ENCODE assay signal across 17 cellular contexts in genomic region chr6:17835784-17836183, GRCh38.
"Had no signal": no experiment of that assay in that cellular context is flagged by ENCODE, and none has a peak within 500 bp of the region (broad histone marks: within the 10 kb centered on the region; RNA-seq: fewer than 3 reads in every experiment).

No MANE protein-coding gene starts in this region.

- ATAC-seq: effector memory CD8-positive, alpha-beta T cell; left ventricle myocardium superior; naive thymus-derived CD8-positive, alpha-beta T cell; stimulated activated effector memory CD8-positive, alpha-beta T cell treated with anti-CD3 and anti-CD28 coated beads, Interleukin-12 subunit alpha, Interleukin-12 subunit beta, amount 100 ng/mL, for 72 hours; stimulated activated naive CD8-positive, alpha-beta T cell treated with anti-CD3 and anti-CD28 coated beads, Interleukin-15, Interleukin-2, amounts not matched to agents 100 U/mL and 50 U/mL, for 24 hours had no signal

- DNase-seq: effector memory CD8-positive, alpha-beta T cell; erythroblast; immature natural killer cell; left ventricle myocardium superior; mesendoderm; naive thymus-derived CD8-positive, alpha-beta T cell; sigmoid colon; stimulated activated CD4-positive, alpha-beta T cell treated with anti-CD3 and anti-CD28 coated beads, Interleukin-4, amount 100 ng/mL, for 1 hour; stimulated activated CD8-positive, alpha-beta memory T cell treated with anti-CD3 and anti-CD28 coated beads, Interleukin-4, amount 100 ng/mL, for 48 hours; stimulated activated naive CD8-positive, alpha-beta T cell treated with anti-CD3 and anti-CD28 coated beads, Interleukin-15, Interleukin-2, amounts not matched to agents 100 U/mL and 50 U/mL, for 24 hours; tibial artery had no signal

- H3K4me1 ChIP-seq: tibial artery had no signal

- H3K4me3 ChIP-seq: lung, right atrium auricular region, sigmoid colon, suprapubic skin, tibial artery had no signal

- H3K27me3 ChIP-seq: foreskin keratinocyte, neutrophil, right atrium auricular region, sigmoid colon, suprapubic skin, tibial artery had no signal

- H3K9me3 ChIP-seq: neutrophil, right atrium auricular region, sigmoid colon, suprapubic skin, tibial artery had no signal

- H3K27ac ChIP-seq: foreskin keratinocyte, neutrophil, sigmoid colon, suprapubic skin, tibial artery had no signal
